In genomic region chr9:120729796-120730195, GRCh38 we compare ENCODE assay signal across 12 cellular contexts. TPM values are rescaled to one million over a fixed set of nuclear protein-coding genes. Genes with fewer than 3 reads are reported as not detected.
DNase-seq lines count a peak whose midpoint lies in the region; ATAC-seq and TF ChIP-seq lines count a peak whose summit lies in the region.
"Had no signal": no experiment of that assay in that cellular context is flagged by ENCODE, and none has a peak within 500 bp of the region (broad histone marks: within the 10 kb centered on the region; RNA-seq: fewer than 3 reads in every experiment).

No MANE protein-coding gene starts in this region.

- H3F3A ChIP-seq in PC-3 (ENCODE audit: low read length, unreplicated experiment): no peaks in the 10 kb centered on the region

- H3K9me2 ChIP-seq in PC-3 (replicated peaks; ENCODE audit: low read length): no peaks in the 10 kb centered on the region

- no peaks in the 10 kb centered on the region for H3K27me3 Mint-ChIP-seq in stimulated activated naive CD8-positive, alpha-beta T cell treated with anti-CD3 and anti-CD28 coated beads, Interleukin-15, amount 100 ng/mL, for 72 hours
- no peaks in the 10 kb centered on the region for H3K27me3 Mint-ChIP-seq in T-helper 2 cell treated with Interferon-gamma antibody and Interleukin-4, amounts not matched to agents 5 μg/mL and 100 μg/mL, for 36 hours (ENCODE audit: low read depth)
- H3K27me3 Mint-ChIP-seq in stimulated activated naive B cell treated with anti-CD40 and anti-IgM and Interleukin-4, amounts not matched to agents 10 μg/mL and 1 μg/mL and 100 μg/mL, for 72 hours: no peaks in the 10 kb centered on the region
- H3K27me3 Mint-ChIP-seq: B cell; dendritic cell treated with granulocyte-macrophage colony-stimulating factor and Interleukin-4, amounts not matched to agents 40 ng/mL and 50 ng/mL, for 4 days had no signal

- no peak overlapping the region for H3K4me3 Mint-ChIP-seq in stimulated activated naive CD8-positive, alpha-beta T cell treated with anti-CD3 and anti-CD28 coated beads, Interleukin-15, amount 100 ng/mL, for 72 hours
- no peak overlapping the region for H3K4me3 Mint-ChIP-seq in T-helper 2 cell treated with Interferon-gamma antibody and Interleukin-4, amounts not matched to agents 5 μg/mL and 100 μg/mL, for 36 hours
- H3K4me3 Mint-ChIP-seq in stimulated activated naive B cell treated with anti-CD40 and anti-IgM and Interleukin-4, amounts not matched to agents 10 μg/mL and 1 μg/mL and 100 μg/mL, for 72 hours: no peak overlapping the region
- H3K4me3 Mint-ChIP-seq: B cell; dendritic cell treated with granulocyte-macrophage colony-stimulating factor and Interleukin-4, amounts not matched to agents 40 ng/mL and 50 ng/mL, for 4 days had no signal

- peak; percentile 34 for TF ChIP-seq CTCF in PC-3 (conservative IDR thresholded peaks at IDR 0.05; ENCODE audit: low read depth, low read length)
- peak; percentile 28 for TF ChIP-seq CTCF in foreskin keratinocyte (conservative IDR thresholded peaks at IDR 0.05)

- H3K9me3 Mint-ChIP-seq in stimulated activated naive CD8-positive, alpha-beta T cell treated with anti-CD3 and anti-CD28 coated beads, Interleukin-15, amount 100 ng/mL, for 72 hours: no peaks in the 10 kb centered on the region
- H3K9me3 Mint-ChIP-seq in T-helper 2 cell treated with Interferon-gamma antibody and Interleukin-4, amounts not matched to agents 5 μg/mL and 100 μg/mL, for 36 hours: no peaks in the 10 kb centered on the region
- no peaks in the 10 kb centered on the region for H3K9me3 Mint-ChIP-seq in stimulated activated naive B cell treated with anti-CD40 and anti-IgM and Interleukin-4, amounts not matched to agents 10 μg/mL and 1 μg/mL and 100 μg/mL, for 72 hours
- H3K9me3 Mint-ChIP-seq: dendritic cell treated with granulocyte-macrophage colony-stimulating factor and Interleukin-4, amounts not matched to agents 40 ng/mL and 50 ng/mL, for 4 days had no signal

- H3K9me3 ChIP-seq in PC-3 (ENCODE audit: low read length): no peaks in the 10 kb centered on the region

- H3K4me1 Mint-ChIP-seq in stimulated activated naive CD8-positive, alpha-beta T cell treated with anti-CD3 and anti-CD28 coated beads, Interleukin-15, amount 100 ng/mL, for 72 hours: peaks cover 6% of the 10 kb centered on the region
- H3K4me1 Mint-ChIP-seq in T-helper 2 cell treated with Interferon-gamma antibody and Interleukin-4, amounts not matched to agents 5 μg/mL and 100 μg/mL, for 36 hours (ENCODE audit: low read depth): peaks cover 8% of the 10 kb centered on the region
- H3K4me1 Mint-ChIP-seq in stimulated activated naive B cell treated with anti-CD40 and anti-IgM and Interleukin-4, amounts not matched to agents 10 μg/mL and 1 μg/mL and 100 μg/mL, for 72 hours: peaks cover 2 to 3% of the 10 kb centered on the region in 2 donors

- no peaks in the 10 kb centered on the region for H3K79me2 ChIP-seq in PC-3 (ENCODE audit: low read length)

- H3K27ac ChIP-seq in PC-3 (ENCODE audit: low read length): no peak overlapping the region
- H3K27ac ChIP-seq in foreskin keratinocyte: no peak overlapping the region

- no peak overlapping the region for H3K9ac ChIP-seq in PC-3 (ENCODE audit: low read length)

- no peak overlapping the region for H3K4me3 ChIP-seq in PC-3 (ENCODE audit: low read length)

- no peak for DNase-seq in stimulated activated naive CD8-positive, alpha-beta T cell treated with anti-CD3 and anti-CD28 coated beads, Interleukin-15, Interleukin-2, amounts not matched to agents 100 U/mL and 50 U/mL, for 24 hours
- DNase-seq in stimulated activated naive CD8-positive, alpha-beta T cell treated with anti-CD3 and anti-CD28 coated beads, Interleukin-15, amount 100 ng/mL, for 72 hours: no peak
- DNase-seq in PC-3 (peak; percentile 4), foreskin keratinocyte (no peak), DMS79 treated with DMSO at 0.1 percent for 48 hours (lab: John Stamatoyannopoulos, UW) (no peak)
- DNase-seq in activated CD4-positive, CD25-positive, alpha-beta regulatory T cell (lab: John Stamatoyannopoulos, UW): no peak
- DNase-seq in T-helper 2 cell treated with Interferon-gamma antibody and Interleukin-4, amounts not matched to agents 5 μg/mL and 100 μg/mL, for 36 hours (ENCODE audit: low spot score): no peak
- DNase-seq in stimulated activated naive B cell treated with anti-CD40 and anti-IgM and Interleukin-4, amounts not matched to agents 10 μg/mL and 1 μg/mL and 100 μg/mL, for 72 hours: no peak
- DNase-seq: activated T-cell treated with anti-CD3 and anti-CD28 coated beads, Interleukin-2, amount 50 U/mL, for 48 hours; KG1 had no signal

- no peak overlapping the region for H2AFZ ChIP-seq in PC-3 (ENCODE audit: low read length)

- POLR2A ChIA-PET in PC-3 (lab: Charles Lee; ENCODE audit: unreplicated experiment): no interaction called here

- no peak overlapping the region for H3K27ac Mint-ChIP-seq in stimulated activated naive CD8-positive, alpha-beta T cell treated with anti-CD3 and anti-CD28 coated beads, Interleukin-15, amount 100 ng/mL, for 72 hours
- no peak overlapping the region for H3K27ac Mint-ChIP-seq in T-helper 2 cell treated with Interferon-gamma antibody and Interleukin-4, amounts not matched to agents 5 μg/mL and 100 μg/mL, for 36 hours
- no peak overlapping the region for H3K27ac Mint-ChIP-seq in stimulated activated naive B cell treated with anti-CD40 and anti-IgM and Interleukin-4, amounts not matched to agents 10 μg/mL and 1 μg/mL and 100 μg/mL, for 72 hours
- H3K27ac Mint-ChIP-seq: B cell; dendritic cell treated with granulocyte-macrophage colony-stimulating factor and Interleukin-4, amounts not matched to agents 40 ng/mL and 50 ng/mL, for 4 days had no signal

- no peaks in the 10 kb centered on the region for H4K20me1 ChIP-seq in PC-3 (ENCODE audit: low read length)

- no peak overlapping the region for H3K4me2 ChIP-seq in PC-3 (ENCODE audit: low read length)

- intact Hi-C loops in PC-3 (cut with micrococcal nuclease): no loop called here

- H3K27me3 ChIP-seq in PC-3 (ENCODE audit: low read length) (no peaks in the 10 kb centered on the region), foreskin keratinocyte (no peaks in the 10 kb centered on the region)

- peaks cover 17% of the 10 kb centered on the region for H3K4me1 ChIP-seq in PC-3 (ENCODE audit: insufficient read depth, low read length)
- H3K4me1 ChIP-seq in foreskin keratinocyte: no peaks in the 10 kb centered on the region

- H3K36me3 Mint-ChIP-seq in T-helper 2 cell treated with Interferon-gamma antibody and Interleukin-4, amounts not matched to agents 5 μg/mL and 100 μg/mL, for 36 hours (ENCODE audit: low read depth): no peaks in the 10 kb centered on the region
- H3K36me3 Mint-ChIP-seq in stimulated activated naive B cell treated with anti-CD40 and anti-IgM and Interleukin-4, amounts not matched to agents 10 μg/mL and 1 μg/mL and 100 μg/mL, for 72 hours: no peaks in the 10 kb centered on the region

- BruUV-seq in PC-3 (replicated peaks; lab: Mats Ljungman, UMichigan): no TSS peak

- CTCF ChIA-PET in PC-3 (lab: Charles Lee): no interaction called here

- H3K36me3 ChIP-seq in PC-3 (ENCODE audit: low read depth, low read length): no peaks in the 10 kb centered on the region

- ATAC-seq in stimulated activated naive CD8-positive, alpha-beta T cell treated with anti-CD3 and anti-CD28 coated beads, Interleukin-15, Interleukin-2, amounts not matched to agents 100 U/mL and 50 U/mL, for 24 hours: peak; percentile 23
- ATAC-seq in stimulated activated naive CD8-positive, alpha-beta T cell treated with anti-CD3 and anti-CD28 coated beads, Interleukin-15, amount 100 ng/mL, for 72 hours: no peak
- ATAC-seq in PC-3: no peak
- ATAC-seq in foreskin keratinocyte: no peak
- ATAC-seq in stimulated activated naive B cell treated with anti-CD40 and anti-IgM and Interleukin-4, amounts not matched to agents 10 μg/mL and 1 μg/mL and 100 μg/mL, for 72 hours (replicated peaks): no peak

RNA-seq across cellular contexts. Expression of gene MEGF9, which starts 15.5 kb away (rescaled TPM):
- total RNA-seq in PC-3 (2014; rRNA removed) (2.6 and 3.1 TPM in 2 replicates), foreskin keratinocyte (11.1 and 16.0 TPM in 2 replicates)
- 3.2 and 3.9 TPM in 2 replicates for polyA plus RNA-seq in foreskin keratinocyte
